27 cellular contexts compared by ENCODE assay signal in the genomic region with DNA sequence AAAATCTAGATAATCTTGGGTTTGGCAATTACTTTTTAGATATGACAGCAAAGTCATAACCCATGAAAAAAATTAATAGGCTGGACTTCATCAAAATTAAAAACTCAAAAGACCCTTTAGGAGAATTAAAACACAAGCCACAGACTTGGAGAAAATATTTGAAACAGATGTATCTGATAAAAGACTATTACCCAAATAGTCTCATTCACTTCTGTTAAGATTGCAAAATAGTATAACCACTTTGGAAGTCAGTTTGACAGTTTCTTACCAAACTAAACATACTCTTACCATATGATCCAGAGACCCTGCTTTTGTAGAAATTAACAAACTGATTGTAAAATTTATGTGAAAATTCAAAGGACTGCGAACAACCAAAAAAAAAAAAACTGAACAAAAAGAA. TPM values are rescaled to one million over a fixed set of nuclear protein-coding genes. Genes with fewer than 3 reads are reported as not detected.
"Had no signal": no experiment of that assay in that cellular context is flagged by ENCODE, and none has a peak within 500 bp of the region (broad histone marks: within the 10 kb centered on the region; RNA-seq: fewer than 3 reads in every experiment).

No MANE protein-coding gene starts in this region.

- H3K4me3 Mint-ChIP-seq: activated CD4-positive, alpha-beta memory T cell treated with anti-CD3 and anti-CD28 coated beads, Interleukin-2, amount 10 ng/mL, durations not matched to agents 7 days and 5 days; activated CD4-positive, alpha-beta T cell treated with anti-CD3 and anti-CD28 coated beads, Interleukin-2, amount 10 ng/mL, durations not matched to agents 7 days and 5 days; activated naive CD4-positive, alpha-beta T cell treated with anti-CD3 and anti-CD28 coated beads for 36 hours; activated naive CD8-positive, alpha-beta T cell treated with anti-CD3 and anti-CD28 coated beads for 36 hours; activated T-helper 17 cell treated with anti-CD3 and anti-CD28 coated beads, Interleukin-2, amount 50 U/mL, for 72 hours; IgD-negative memory B cell had no signal

- H3K36me3 Mint-ChIP-seq: activated naive CD8-positive, alpha-beta T cell treated with anti-CD3 and anti-CD28 coated beads for 36 hours; IgD-negative memory B cell had no signal

- DNase-seq: activated CD4-positive, alpha-beta memory T cell treated with anti-CD3 and anti-CD28 coated beads, Interleukin-2, amount 10 ng/mL, durations not matched to agents 7 days and 5 days; activated CD4-positive, alpha-beta T cell treated with anti-CD3 and anti-CD28 coated beads, Interleukin-2, amount 10 ng/mL, durations not matched to agents 7 days and 5 days; activated CD4-positive, CD25-positive, alpha-beta regulatory T cell; activated gamma-delta T cell; activated naive CD4-positive, alpha-beta T cell treated with anti-CD3 and anti-CD28 coated beads for 36 hours; activated naive CD8-positive, alpha-beta T cell treated with anti-CD3 and anti-CD28 coated beads for 36 hours; activated T-cell treated with anti-CD3 and anti-CD28 coated beads for 4 hours; activated T-cell treated with anti-CD3 and anti-CD28 coated beads, Interleukin-2, amount 50 U/mL, for 48 hours; adrenal gland; anterior cingulate cortex; central memory CD4-positive, alpha-beta T cell; KG1; NCI-H1105 treated with DMSO at 0.1 percent for 48 hours; NCI-H1436 treated with DMSO at 0.1 percent for 48 hours; NCI-H187; NCI-H2081; NCI-H446; NCI-H524; Peyer's patch; Right ventricle myocardium superior; T-helper 1 cell had no signal

- H3K9me3 ChIP-seq: adrenal gland, Peyer's patch had no signal

- H3K27me3 ChIP-seq: adrenal gland, Peyer's patch had no signal

- ATAC-seq: activated T-helper 17 cell treated with anti-CD3 and anti-CD28 coated beads, Interleukin-2, amount 50 U/mL, for 72 hours had no signal

- H3K9me3 Mint-ChIP-seq: activated CD4-positive, alpha-beta memory T cell treated with anti-CD3 and anti-CD28 coated beads, Interleukin-2, amount 10 ng/mL, durations not matched to agents 7 days and 5 days; activated CD4-positive, alpha-beta T cell treated with anti-CD3 and anti-CD28 coated beads, Interleukin-2, amount 10 ng/mL, durations not matched to agents 7 days and 5 days; activated naive CD4-positive, alpha-beta T cell treated with anti-CD3 and anti-CD28 coated beads for 36 hours; activated naive CD8-positive, alpha-beta T cell treated with anti-CD3 and anti-CD28 coated beads for 36 hours; activated T-helper 17 cell treated with anti-CD3 and anti-CD28 coated beads, Interleukin-2, amount 50 U/mL, for 72 hours had no signal

- H3K4me1 Mint-ChIP-seq: activated T-helper 17 cell treated with anti-CD3 and anti-CD28 coated beads, Interleukin-2, amount 50 U/mL, for 72 hours had no signal

- H3K27ac ChIP-seq: adrenal gland, Peyer's patch, RWPE1, VCaP had no signal

- H3K27ac Mint-ChIP-seq: activated CD4-positive, alpha-beta memory T cell treated with anti-CD3 and anti-CD28 coated beads, Interleukin-2, amount 10 ng/mL, durations not matched to agents 7 days and 5 days; activated CD4-positive, alpha-beta T cell treated with anti-CD3 and anti-CD28 coated beads, Interleukin-2, amount 10 ng/mL, durations not matched to agents 7 days and 5 days; activated naive CD4-positive, alpha-beta T cell treated with anti-CD3 and anti-CD28 coated beads for 36 hours; activated naive CD8-positive, alpha-beta T cell treated with anti-CD3 and anti-CD28 coated beads for 36 hours; activated T-helper 17 cell treated with anti-CD3 and anti-CD28 coated beads, Interleukin-2, amount 50 U/mL, for 72 hours; IgD-negative memory B cell had no signal

- H3K4me3 ChIP-seq: adrenal gland, Peyer's patch had no signal

- H3K36me3 ChIP-seq: adrenal gland, Peyer's patch had no signal

RNA-seq across cellular contexts. Expression of a gene that starts 32.5 kb away (rescaled TPM):
- total RNA-seq: activated CD8-positive, alpha-beta memory T cell treated with anti-CD3 and anti-CD28 coated beads for 36 hours; activated naive CD4-positive, alpha-beta T cell treated with anti-CD3 and anti-CD28 coated beads for 36 hours; activated naive CD8-positive, alpha-beta T cell treated with anti-CD3 and anti-CD28 coated beads for 36 hours; T-helper 2 cell treated with Interferon-gamma antibody and Interleukin-4, amounts not matched to agents 100 ng/mL and 5 ng/mL, for 36 hours had no signal
